ENCODE assay signal across 7 cellular contexts in the genomic region with DNA sequence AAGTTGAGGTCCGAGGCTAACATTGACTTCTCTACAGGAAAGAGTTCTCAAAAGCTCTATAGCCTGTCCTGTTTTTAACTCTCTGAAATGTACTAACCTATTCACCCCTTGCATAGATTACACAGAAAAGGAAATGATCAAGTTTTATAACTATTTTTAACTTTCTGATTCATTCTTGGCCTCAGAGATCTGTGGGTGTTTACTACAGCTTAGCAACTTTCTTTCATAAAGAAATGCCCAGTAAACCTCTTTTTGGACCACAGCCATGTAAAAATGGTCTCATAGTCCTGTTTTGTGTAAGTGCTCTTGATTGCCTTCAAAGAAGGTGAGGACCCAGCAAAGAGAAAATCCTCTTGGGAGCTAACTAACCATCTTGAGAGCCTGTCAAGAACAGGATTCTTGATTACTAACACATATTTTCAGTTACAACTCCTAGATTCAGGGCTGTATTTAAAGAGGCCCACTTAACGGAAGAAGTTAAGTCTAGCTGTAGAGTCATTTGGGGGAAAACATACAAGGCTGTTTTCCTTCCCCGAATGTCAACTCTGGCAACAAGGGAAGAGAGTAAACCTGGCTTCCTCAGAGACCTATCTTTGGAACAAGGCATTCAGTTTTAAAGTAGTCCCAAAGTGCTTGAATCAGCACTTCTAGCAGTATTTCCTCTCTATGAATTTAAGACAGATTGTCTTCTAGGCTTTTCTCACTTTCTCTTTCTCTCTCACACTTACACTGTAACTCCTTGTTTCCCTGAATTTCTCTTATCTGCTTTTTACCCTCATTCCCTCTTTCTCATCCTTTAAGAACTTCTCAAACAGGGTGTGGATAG.
DNase-seq lines count a peak whose midpoint lies in the region; ATAC-seq and TF ChIP-seq lines count a peak whose summit lies in the region.

No MANE protein-coding gene starts in this region.

- H3K4me1 ChIP-seq in naive thymus-derived CD4-positive, alpha-beta T cell (ENCODE audit: control insufficient read depth in 2 of 2, insufficient read depth in 2 of 2, low read length in 2 of 2), result peaks cover 8 to 35% of the 10 kb centered on the region in 2 donors
- H3K4me1 ChIP-seq in endodermal cell (ENCODE audit: control insufficient read depth, insufficient read depth, low read length), result no peaks in the 10 kb centered on the region

- no peak overlapping the region for H3K4me3 ChIP-seq in naive thymus-derived CD4-positive, alpha-beta T cell (ENCODE audit: low read length)
- H3K4me3 ChIP-seq in endodermal cell (ENCODE audit: low read length), result no peak overlapping the region

- no peak for TF ChIP-seq CTCF in HFFc6 (IDR thresholded peaks at IDR 0.05)
- TF ChIP-seq CTCF in endodermal cell (conservative IDR thresholded peaks at IDR 0.05), result no peak

- H3K4me3 Mint-ChIP-seq in HFFc6 (no peak overlapping the region), endodermal cell (no peak overlapping the region)
- H3K4me3 Mint-ChIP-seq in naive thymus-derived CD4-positive, alpha-beta T cell, result peak overlapping the region in 1 of 10 donors; percentile 67

- H3K4me1 Mint-ChIP-seq in HFFc6 (ENCODE audit: low read depth), result peaks cover 16% of the 10 kb centered on the region
- H3K4me1 Mint-ChIP-seq in naive thymus-derived CD4-positive, alpha-beta T cell, result peaks cover 0 to 64% (median 16%) of the 10 kb centered on the region in 7 donors
- H3K4me1 Mint-ChIP-seq in endodermal cell, result no peaks in the 10 kb centered on the region

- no peaks in the 10 kb centered on the region for H3K9me3 Mint-ChIP-seq in HFFc6
- H3K9me3 Mint-ChIP-seq in naive thymus-derived CD4-positive, alpha-beta T cell, result peaks cover 0 to 2% (median 0%) of the 10 kb centered on the region in 11 donors
- H3K9me3 Mint-ChIP-seq in endodermal cell, result peaks cover 14% of the 10 kb centered on the region

- intact Hi-C loops in naive thymus-derived CD4-positive, alpha-beta T cell (cut with micrococcal nuclease), result loop anchor here in 1 of 2 donors (1.0 to 2.0 kb wide), 4 partner anchors 16 to 84 kb away; no protein-coding TSS in a partner anchor

- ATAC-seq in GM18868 (IDR thresholded peaks at IDR 0.05; ENCODE audit: unreplicated experiment), result peak; percentile 86
- no peak for ATAC-seq in naive thymus-derived CD4-positive, alpha-beta T cell

- CTCF ChIA-PET in naive thymus-derived CD4-positive, alpha-beta T cell (lab: Charles Lee), result no interaction called here

- H3K36me3 ChIP-seq in naive thymus-derived CD4-positive, alpha-beta T cell (ENCODE audit: control insufficient read depth in 2 of 3, insufficient read depth in 3 of 3, low read length in 3 of 3), result no peaks in the 10 kb centered on the region
- no peaks in the 10 kb centered on the region for H3K36me3 ChIP-seq in endodermal cell (ENCODE audit: control insufficient read depth, insufficient read depth, low read length)

- H3K27ac Mint-ChIP-seq in HFFc6 (no peak overlapping the region), endodermal cell (no peak overlapping the region)
- H3K27ac Mint-ChIP-seq in naive thymus-derived CD4-positive, alpha-beta T cell, result peak overlapping the region in 5 of 9 donors; percentile 4 to 92 (median 64)

- no peaks in the 10 kb centered on the region; the same call in none of the 2 replicates for H3K27me3 Mint-ChIP-seq in HFFc6 (ENCODE audit: insufficient read depth)
- no peaks in the 10 kb centered on the region for H3K27me3 Mint-ChIP-seq in naive thymus-derived CD4-positive, alpha-beta T cell
- H3K27me3 Mint-ChIP-seq in endodermal cell (ENCODE audit: insufficient read depth), result peaks cover 6% of the 10 kb centered on the region

- peak; percentile 57 for DNase-seq in HFFc6
- DNase-seq in NCI-H226, result peak; percentile 57
- DNase-seq in naive thymus-derived CD4-positive, alpha-beta T cell, result no peak
- DNase-seq in NCI-H2171 treated with DMSO at 0.1 percent for 48 hours (lab: John Stamatoyannopoulos, UW), result no peak
- no peak for DNase-seq in GOT3 (lab: John Stamatoyannopoulos, UW)
- DNase-seq in endodermal cell, result no peak

- H3K27ac ChIP-seq in naive thymus-derived CD4-positive, alpha-beta T cell (ENCODE audit: low read depth, low read length), result no peak overlapping the region
- no peak overlapping the region for H3K27ac ChIP-seq in endodermal cell (ENCODE audit: low read depth, low read length)

- POLR2A ChIA-PET in naive thymus-derived CD4-positive, alpha-beta T cell (lab: Charles Lee), result no interaction called here

- no peak overlapping the region for H3K9ac ChIP-seq in endodermal cell (ENCODE audit: extremely low read depth, low read length, poor library complexity, severe bottlenecking)

- H3K9me3 ChIP-seq in naive thymus-derived CD4-positive, alpha-beta T cell (ENCODE audit: control insufficient read depth in 2 of 3, low read length in 3 of 3), result no peaks in the 10 kb centered on the region
- H3K9me3 ChIP-seq in endodermal cell (ENCODE audit: control insufficient read depth, low read length), result peaks cover 11% of the 10 kb centered on the region

- 62 to 67% methylated on average over 3 of the region's 3 CpGs for WGBS in endodermal cell (ENCODE audit: insufficient coverage in 1 of 2, insufficient read length in 1 of 2), 2 experiments

- no peaks in the 10 kb centered on the region for H3K27me3 ChIP-seq in naive thymus-derived CD4-positive, alpha-beta T cell (ENCODE audit: control insufficient read depth in 2 of 2, insufficient read depth in 2 of 2, low read length in 2 of 2)
- no peaks in the 10 kb centered on the region for H3K27me3 ChIP-seq in endodermal cell (ENCODE audit: control insufficient read depth, insufficient read depth, low read length, poor library complexity, severe bottlenecking)

- no peaks in the 10 kb centered on the region for H3K36me3 Mint-ChIP-seq in HFFc6 (ENCODE audit: low read depth)
- H3K36me3 Mint-ChIP-seq in naive thymus-derived CD4-positive, alpha-beta T cell, result peaks cover 0 to 4% (median 0%) of the 10 kb centered on the region in 5 donors
- H3K36me3 Mint-ChIP-seq in endodermal cell (ENCODE audit: low read depth), result no peaks in the 10 kb centered on the region

Comparison
In these comparisons a context has a peak if more than half of its experiments do, and no peak if none do; other contexts are left out.
1. DNase-seq: peak in HFFc6 (single experiment) and NCI-H226 (single experiment); none in naive thymus-derived CD4-positive, alpha-beta T cell (0 of 9), NCI-H2171 treated with DMSO at 0.1 percent for 48 hours (single experiment), GOT3 (single experiment) and endodermal cell (single experiment).
2. H3K27ac Mint-ChIP-seq: peak in naive thymus-derived CD4-positive, alpha-beta T cell (5 of 9); none in HFFc6 (single experiment) and endodermal cell (single experiment).